11 cellular contexts compared by ENCODE assay signal in genomic region chr6:85674604-85675003, GRCh38. TPM values are rescaled to one million over a fixed set of nuclear protein-coding genes. Genes with fewer than 3 reads are reported as not detected.
DNase-seq lines count a peak whose midpoint lies in the region; ATAC-seq, FAIRE-seq and TF ChIP-seq lines count a peak whose summit lies in the region.
"Had no signal": no experiment of that assay in that cellular context is flagged by ENCODE, and none has a peak within 500 bp of the region (broad histone marks: within the 10 kb centered on the region; RNA-seq: fewer than 3 reads in every experiment).

No MANE protein-coding gene starts in this region.

- H3K79me1 ChIP-seq in neuronal stem cell (ENCODE audit: low read depth, low read length) = no peaks in the 10 kb centered on the region

- TF ChIP-seq POLR2A in GM12892 (IDR thresholded peaks at IDR 0.05; ENCODE audit: low read depth, low read length) = peak; percentile 59

- H3K18ac ChIP-seq in neuronal stem cell (ENCODE audit: low read length) = no peak overlapping the region

- peak overlapping the region in 9 of 11 experiments; percentile 23 to 99 (median 96); a peak in 7 of 22 replicates for H3K9ac ChIP-seq in BLaER1 treated with 17β-estradiol and CSF1 and Interleukin-3, amounts not matched to agents 10 nM and 100 nM
- no peak overlapping the region for H3K9ac ChIP-seq in neuronal stem cell (ENCODE audit: low read depth, low read length, poor library complexity)

- no peak overlapping the region for H2BK5ac ChIP-seq in neuronal stem cell (ENCODE audit: low read length)

- no peaks in the 10 kb centered on the region for H3K27me3 ChIP-seq in BLaER1 treated with 17β-estradiol and CSF1 and Interleukin-3, amounts not matched to agents 10 nM and 100 nM
- no peaks in the 10 kb centered on the region for H3K27me3 ChIP-seq in neuronal stem cell (ENCODE audit: control insufficient read depth in 3 of 3, insufficient read depth in 3 of 3, low read depth in 1 of 3, low read length in 3 of 3)
- H3K27me3 ChIP-seq: sigmoid colon had no signal

- H3K4me3 Mint-ChIP-seq in WTC11 = peak overlapping the region; percentile 96; the same call in 1 of the 2 replicates
- peak overlapping the region in 2 of 5 donors; percentile 18 to 97 for H3K4me3 Mint-ChIP-seq in immature natural killer cell

- peaks cover 26 to 72% (median 54%) of the 10 kb centered on the region in 11 experiments; a peak in 21 of 22 replicates for H4K20me1 ChIP-seq in BLaER1 treated with 17β-estradiol and CSF1 and Interleukin-3, amounts not matched to agents 10 nM and 100 nM

- H4K91ac ChIP-seq in neuronal stem cell (ENCODE audit: low read depth, low read length, poor library complexity) = no peak overlapping the region

- no peak overlapping the region for H3K14ac ChIP-seq in neuronal stem cell (ENCODE audit: low read length)

- peaks cover 25 to 62% (median 51%) of the 10 kb centered on the region in 10 experiments for H3K4me1 ChIP-seq in BLaER1 treated with 17β-estradiol and CSF1 and Interleukin-3, amounts not matched to agents 10 nM and 100 nM
- H3K4me1 ChIP-seq in neuronal stem cell (ENCODE audit: control insufficient read depth in 2 of 2, insufficient read depth in 1 of 2, low read depth in 1 of 2, low read length in 2 of 2) = peaks cover 4 to 12% of the 10 kb centered on the region in 2 donors

- CTCF ChIA-PET in WTC11 (lab: Charles Lee) = no interaction called here

- H3K4me1 Mint-ChIP-seq in WTC11 = peaks cover 61% of the 10 kb centered on the region
- H3K4me1 Mint-ChIP-seq in immature natural killer cell = peaks cover 60 to 86% of the 10 kb centered on the region in 2 donors

- POLR2A ChIA-PET in WTC11 (lab: Charles Lee) = interaction anchor here (7.6 kb wide), 1 partner anchor 32 kb away, joined by 76 read pairs; the partner anchor contains the start of gene SYNCRIP

- no peak for TF ChIP-seq CTCF in WTC11 (IDR thresholded peaks at IDR 0.05)

- no peak overlapping the region for H3K23ac ChIP-seq in neuronal stem cell (ENCODE audit: low read depth, low read length, poor library complexity)

- H3K27me3 Mint-ChIP-seq in WTC11 (ENCODE audit: low read depth) (peaks cover 3% of the 10 kb centered on the region; the same call in 1 of the 2 replicates), immature natural killer cell (ENCODE audit: low read depth in 3 of 3) (peaks cover 5 to 11% (median 10%) of the 10 kb centered on the region in 3 donors)

- peak overlapping the region in 9 of 10 experiments; percentile 79 to 94 (median 85); a peak in 14 of 20 replicates for H3K4me3 ChIP-seq in BLaER1 treated with 17β-estradiol and CSF1 and Interleukin-3, amounts not matched to agents 10 nM and 100 nM
- no peak overlapping the region for H3K4me3 ChIP-seq in neuronal stem cell (ENCODE audit: low read length in 2 of 2)

- peaks cover 6 to 57% (median 30%) of the 10 kb centered on the region in 11 experiments; a peak in 17 of 22 replicates for H3K36me3 ChIP-seq in BLaER1 treated with 17β-estradiol and CSF1 and Interleukin-3, amounts not matched to agents 10 nM and 100 nM
- H3K36me3 ChIP-seq in neuronal stem cell (replicated peaks in 1 of 2; ENCODE audit: control insufficient read depth in 2 of 2, insufficient read depth in 2 of 2, low read length in 2 of 2) = peaks cover 4 to 58% of the 10 kb centered on the region in 2 donors

- no peak overlapping the region for H2BK12ac ChIP-seq in neuronal stem cell (ENCODE audit: low read length)

- peaks cover 57% of the 10 kb centered on the region for H3K36me3 Mint-ChIP-seq in WTC11
- peaks cover 0 to 8% (median 4%) of the 10 kb centered on the region in 3 donors for H3K36me3 Mint-ChIP-seq in immature natural killer cell

- no peak for DNase-seq in GM12892 (ENCODE audit: insufficient read length)
- no peak for DNase-seq in WTC11 (ENCODE audit: low spot score)
- DNase-seq in immature natural killer cell = no peak
- no peak for DNase-seq in foreskin melanocyte
- DNase-seq in neuronal stem cell (ENCODE audit: low spot score) = no peak
- no peak for DNase-seq in HCEC 1CT
- DNase-seq: left colon, NCI-H2107, sigmoid colon had no signal

- H3K27ac ChIP-seq in BLaER1 treated with 17β-estradiol and CSF1 and Interleukin-3, amounts not matched to agents 10 nM and 100 nM = peak overlapping the region in 7 of 11 experiments; percentile 94 to 96 (median 95); a peak in 13 of 22 replicates
- no peak overlapping the region for H3K27ac ChIP-seq in neuronal stem cell (replicated peaks; ENCODE audit: low read length)

- H2BK120ac ChIP-seq in neuronal stem cell (ENCODE audit: low read depth, low read length) = no peak overlapping the region

- H4K8ac ChIP-seq in neuronal stem cell (ENCODE audit: low read depth, low read length) = no peak overlapping the region

- no peak overlapping the region for H2BK15ac ChIP-seq in neuronal stem cell (ENCODE audit: low read length)

- H3K4me2 ChIP-seq in BLaER1 treated with 17β-estradiol and CSF1 and Interleukin-3, amounts not matched to agents 10 nM and 100 nM = peak overlapping the region; percentile 72 to 87 (median 79)
- H3K4me2 ChIP-seq in neuronal stem cell (ENCODE audit: insufficient read depth, low read length, poor library complexity, severe bottlenecking) = no peak overlapping the region

- no peak for ATAC-seq in WTC11
- no peak for ATAC-seq in GM21723 (IDR thresholded peaks at IDR 0.05; ENCODE audit: unreplicated experiment)
- ATAC-seq: left colon had no signal

- H3K27ac Mint-ChIP-seq in WTC11 = peak overlapping the region; percentile 86
- H3K27ac Mint-ChIP-seq in immature natural killer cell = peak overlapping the region in 4 of 6 donors; percentile 20 to 68 (median 34)

- no peaks in the 10 kb centered on the region for H3K9me3 Mint-ChIP-seq in WTC11
- no peaks in the 10 kb centered on the region for H3K9me3 Mint-ChIP-seq in immature natural killer cell

- no peak overlapping the region for H3K4ac ChIP-seq in neuronal stem cell (ENCODE audit: low read length)

- H3K9me3 ChIP-seq in BLaER1 treated with 17β-estradiol and CSF1 and Interleukin-3, amounts not matched to agents 10 nM and 100 nM (replicated peaks in 1 of 11) = no peaks in the 10 kb centered on the region; a peak in 1 of 22 replicates
- no peaks in the 10 kb centered on the region for H3K9me3 ChIP-seq in neuronal stem cell (replicated peaks in 1 of 2; ENCODE audit: control insufficient read depth in 2 of 2, insufficient read depth in 1 of 2, low read depth in 1 of 2, low read length in 2 of 2)
- H3K9me3 ChIP-seq: sigmoid colon had no signal

- no peak for FAIRE-seq in GM12892 (lab: Jason Lieb, UNC)

- no peak overlapping the region for H2AK5ac ChIP-seq in neuronal stem cell (ENCODE audit: low read depth, low read length)

- no peak overlapping the region for H2AFZ ChIP-seq in neuronal stem cell (ENCODE audit: low read length)

TF ChIP-seq in WTC11, 78 proteins besides CTCF, POLR2A, EP300 and RAD21 (continues in another document):
- TF ChIP-seq, protein P1, sequence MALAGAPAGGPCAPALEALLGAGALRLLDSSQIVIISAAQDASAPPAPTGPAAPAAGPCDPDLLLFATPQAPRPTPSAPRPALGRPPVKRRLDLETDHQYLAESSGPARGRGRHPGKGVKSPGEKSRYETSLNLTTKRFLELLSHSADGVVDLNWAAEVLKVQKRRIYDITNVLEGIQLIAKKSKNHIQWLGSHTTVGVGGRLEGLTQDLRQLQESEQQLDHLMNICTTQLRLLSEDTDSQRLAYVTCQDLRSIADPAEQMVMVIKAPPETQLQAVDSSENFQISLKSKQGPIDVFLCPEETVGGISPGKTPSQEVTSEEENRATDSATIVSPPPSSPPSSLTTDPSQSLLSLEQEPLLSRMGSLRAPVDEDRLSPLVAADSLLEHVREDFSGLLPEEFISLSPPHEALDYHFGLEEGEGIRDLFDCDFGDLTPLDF (CRISPR knock-in tag; IDR thresholded peaks at IDR 0.05) = no peak
- TF ChIP-seq CBFB (CRISPR knock-in tag; IDR thresholded peaks at IDR 0.05; ENCODE audit: low read depth) (no peak), EMX1 (CRISPR knock-in tag; IDR thresholded peaks at IDR 0.05) (no peak; the same call in 1 of the 2 replicates), USF2 (CRISPR knock-in tag; IDR thresholded peaks at IDR 0.05) (no peak), TCF7 (CRISPR knock-in tag; IDR thresholded peaks at IDR 0.05; ENCODE audit: low read depth) (no peak), GRHL2 (CRISPR knock-in tag; IDR thresholded peaks at IDR 0.05; ENCODE audit: insufficient replicate concordance, severe bottlenecking) (no peak)
- TF ChIP-seq, protein P2, sequence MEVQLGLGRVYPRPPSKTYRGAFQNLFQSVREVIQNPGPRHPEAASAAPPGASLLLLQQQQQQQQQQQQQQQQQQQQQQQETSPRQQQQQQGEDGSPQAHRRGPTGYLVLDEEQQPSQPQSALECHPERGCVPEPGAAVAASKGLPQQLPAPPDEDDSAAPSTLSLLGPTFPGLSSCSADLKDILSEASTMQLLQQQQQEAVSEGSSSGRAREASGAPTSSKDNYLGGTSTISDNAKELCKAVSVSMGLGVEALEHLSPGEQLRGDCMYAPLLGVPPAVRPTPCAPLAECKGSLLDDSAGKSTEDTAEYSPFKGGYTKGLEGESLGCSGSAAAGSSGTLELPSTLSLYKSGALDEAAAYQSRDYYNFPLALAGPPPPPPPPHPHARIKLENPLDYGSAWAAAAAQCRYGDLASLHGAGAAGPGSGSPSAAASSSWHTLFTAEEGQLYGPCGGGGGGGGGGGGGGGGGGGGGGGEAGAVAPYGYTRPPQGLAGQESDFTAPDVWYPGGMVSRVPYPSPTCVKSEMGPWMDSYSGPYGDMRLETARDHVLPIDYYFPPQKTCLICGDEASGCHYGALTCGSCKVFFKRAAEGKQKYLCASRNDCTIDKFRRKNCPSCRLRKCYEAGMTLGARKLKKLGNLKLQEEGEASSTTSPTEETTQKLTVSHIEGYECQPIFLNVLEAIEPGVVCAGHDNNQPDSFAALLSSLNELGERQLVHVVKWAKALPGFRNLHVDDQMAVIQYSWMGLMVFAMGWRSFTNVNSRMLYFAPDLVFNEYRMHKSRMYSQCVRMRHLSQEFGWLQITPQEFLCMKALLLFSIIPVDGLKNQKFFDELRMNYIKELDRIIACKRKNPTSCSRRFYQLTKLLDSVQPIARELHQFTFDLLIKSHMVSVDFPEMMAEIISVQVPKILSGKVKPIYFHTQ (CRISPR knock-in tag; IDR thresholded peaks at IDR 0.05) = peak; percentile 56; the same call in 1 of the 2 replicates

RNA-seq across cellular contexts. Expression of gene SYNCRIP, which starts 31.9 kb away (rescaled TPM):
- 95.0 TPM for polyA plus RNA-seq in GM12892 (2012; ENCODE audit: missing spikeins)
- 139 to 150 TPM (median 144 TPM) in 3 replicates for total RNA-seq in WTC11 (2021)
- polyA plus RNA-seq in immature natural killer cell = 10 to 100 TPM; 39.1 to 83.6 (median 46.8) TPM
- polyA plus RNA-seq in neuronal stem cell (2013, experiment 1 of 2) = 77.6 TPM
- 75.4 TPM for polyA plus RNA-seq in neuronal stem cell (2013, experiment 2 of 2)

Comparison
In these comparisons a context has a peak if more than half of its experiments do, and no peak if none do; other contexts are left out.
1. H3K4me3 ChIP-seq: peak in BLaER1 treated with 17β-estradiol and CSF1 and Interleukin-3, amounts not matched to agents 10 nM and 100 nM (9 of 10); none in neuronal stem cell (0 of 2).